ENCODE assay signal across 8 cellular contexts in the genomic region with DNA sequence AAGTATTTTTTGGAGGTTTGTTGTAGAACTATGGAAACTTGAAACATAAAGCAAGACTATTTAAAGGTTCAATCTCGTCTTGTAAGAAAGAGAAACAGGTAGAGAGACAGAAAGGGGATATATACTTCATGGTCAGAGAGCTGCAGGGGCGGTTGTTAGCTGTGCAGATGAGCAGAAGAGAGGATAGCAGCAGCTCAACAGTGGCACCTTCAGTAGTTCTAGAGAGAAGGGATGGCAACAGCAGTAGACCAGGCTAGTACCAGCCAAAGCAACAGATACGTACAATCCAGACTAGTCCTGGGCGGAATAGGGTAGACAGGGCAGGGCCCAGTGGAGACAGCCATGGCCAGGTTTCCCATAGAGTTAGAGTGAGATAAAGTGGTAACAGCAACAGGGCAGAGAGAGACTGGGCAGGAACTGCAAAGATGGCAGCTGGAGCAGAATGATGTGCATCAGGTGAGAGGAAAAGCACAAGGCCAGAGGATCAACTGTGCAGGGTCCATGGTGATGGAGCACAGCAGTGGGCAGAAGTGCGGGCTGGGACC.
DNase-seq lines count a peak whose midpoint lies in the region; ATAC-seq and TF ChIP-seq lines count a peak whose summit lies in the region.

No MANE protein-coding gene starts in this region.

- H3K4me1 Mint-ChIP-seq in T-helper 17 cell, result peaks cover 22% of the 10 kb centered on the region

- H3K9me3 ChIP-seq in HUES6 (ENCODE audit: control insufficient read depth, insufficient read depth, low read depth, low read length) (no peaks in the 10 kb centered on the region), T-helper 17 cell (ENCODE audit: control insufficient read depth, low read length, poor library complexity, severe bottlenecking) (no peaks in the 10 kb centered on the region), ectodermal cell (ENCODE audit: control insufficient read depth, low read length) (no peaks in the 10 kb centered on the region), hepatocyte (ENCODE audit: low read depth) (no peaks in the 10 kb centered on the region)

- peak; percentile 76 for ATAC-seq in GM21619 (IDR thresholded peaks at IDR 0.05; ENCODE audit: unreplicated experiment)
- ATAC-seq in T-helper 17 cell, result peak; percentile 82

- no peaks in the 10 kb centered on the region for H3K27me3 ChIP-seq in GM06990 (replicated peaks; ENCODE audit: control insufficient read depth, insufficient read depth, low read length)
- no peaks in the 10 kb centered on the region for H3K27me3 ChIP-seq in HUES6 (ENCODE audit: control insufficient read depth, insufficient read depth, low read length)
- no peaks in the 10 kb centered on the region for H3K27me3 ChIP-seq in ectodermal cell (ENCODE audit: control insufficient read depth, insufficient read depth, low read length, poor library complexity, severe bottlenecking)
- H3K27me3 ChIP-seq in hepatocyte, result no peaks in the 10 kb centered on the region

- DNase-seq in GM06990 (ENCODE audit: extremely low read depth, insufficient read length) (peak; percentile 86), T-helper 17 cell (peak in 2 of 3 donors; percentile 31 to 37), retinal pigment epithelial cell (ENCODE audit: low read depth) (peak; percentile 89), posterior vena cava (ENCODE audit: low spot score) (no peak), hepatocyte (ENCODE audit: low spot score) (no peak)

- TF ChIP-seq CTCF in GM06990 (IDR thresholded peaks at IDR 0.05; ENCODE audit: insufficient read depth, low read length, poor library complexity, severe bottlenecking) (peak; percentile 23), retinal pigment epithelial cell (conservative IDR thresholded peaks at IDR 0.05; ENCODE audit: low read depth, low read length) (no peak), hepatocyte (IDR thresholded peaks at IDR 0.05; ENCODE audit: poor library complexity) (no peak)

- H3K4me2 ChIP-seq in hepatocyte, result no peak overlapping the region

- H3K79me2 ChIP-seq in hepatocyte, result no peaks in the 10 kb centered on the region

- peak overlapping the region; percentile 98 for H3K27ac ChIP-seq in HUES6 (ENCODE audit: low read depth, low read length)
- peak overlapping the region; percentile 99 for H3K27ac ChIP-seq in ectodermal cell (ENCODE audit: insufficient read depth, low read depth, low read length, poor library complexity, severe bottlenecking)
- no peak overlapping the region for H3K27ac ChIP-seq in hepatocyte

- H3K9me2 ChIP-seq in hepatocyte (replicated peaks; ENCODE audit: insufficient read depth), result no peaks in the 10 kb centered on the region

- peak overlapping the region; percentile 85 for H3K4me3 Mint-ChIP-seq in T-helper 17 cell

- H3K36me3 ChIP-seq in GM06990 (ENCODE audit: control insufficient read depth, insufficient read depth, low read length), result no peaks in the 10 kb centered on the region
- H3K36me3 ChIP-seq in HUES6 (ENCODE audit: control insufficient read depth, insufficient read depth, low read length), result no peaks in the 10 kb centered on the region
- H3K36me3 ChIP-seq in ectodermal cell (ENCODE audit: control insufficient read depth, insufficient read depth, low read length), result no peaks in the 10 kb centered on the region
- H3K36me3 ChIP-seq in hepatocyte (replicated peaks; ENCODE audit: insufficient read depth, low read depth), result no peaks in the 10 kb centered on the region

- H3K4me1 ChIP-seq in HUES6 (ENCODE audit: control insufficient read depth, insufficient read depth, low read length) (peaks cover 6% of the 10 kb centered on the region; the same call in 1 of the 2 replicates), ectodermal cell (ENCODE audit: control insufficient read depth, insufficient read depth, low read length) (peaks cover 6% of the 10 kb centered on the region), hepatocyte (ENCODE audit: insufficient read depth) (no peaks in the 10 kb centered on the region)

- H2AFZ ChIP-seq in hepatocyte, result no peak overlapping the region

- no peak overlapping the region for H3K4me3 ChIP-seq in GM06990 (replicated peaks; ENCODE audit: low read depth, low read length)
- H3K4me3 ChIP-seq in HUES6 (ENCODE audit: low read depth, low read length), result no peak overlapping the region
- no peak overlapping the region for H3K4me3 ChIP-seq in ectodermal cell (ENCODE audit: insufficient read depth, low read depth, low read length)
- H3K4me3 ChIP-seq in retinal pigment epithelial cell (ENCODE audit: low read length), result no peak overlapping the region
- no peak overlapping the region for H3K4me3 ChIP-seq in hepatocyte

- H3K27ac Mint-ChIP-seq in T-helper 17 cell, result peak overlapping the region; percentile 96

- peak overlapping the region; percentile 90 for H3K9ac ChIP-seq in HUES6 (ENCODE audit: low read length)

- no peaks in the 10 kb centered on the region for H3K36me3 Mint-ChIP-seq in T-helper 17 cell (ENCODE audit: low read depth)

- peaks cover 29% of the 10 kb centered on the region for H3K27me3 Mint-ChIP-seq in T-helper 17 cell

- no peaks in the 10 kb centered on the region for H4K20me1 ChIP-seq in hepatocyte (ENCODE audit: insufficient read depth, poor library complexity, severe bottlenecking)

- intact Hi-C loops in posterior vena cava (cut with DNase I), result no loop called here

- WGBS in ectodermal cell, 2 experiments, result 54% methylated on average over 5 of the region's 5 CpGs
- 51% methylated on average over 5 of the region's 5 CpGs for WGBS in hepatocyte (ENCODE audit: low lambda C conversion rate, missing lambda C conversion rate)

Comparison
In these comparisons a context has a peak if more than half of its experiments do, and no peak if none do; other contexts are left out.
1. DNase-seq: peak in GM06990 (single experiment), T-helper 17 cell (2 of 3) and retinal pigment epithelial cell (single experiment); none in posterior vena cava (single experiment) and hepatocyte (single experiment).